ENCODE assay signal across 1 cellular context in genomic region chr6:111553580-111553979, GRCh38.
TF ChIP-seq lines count a peak whose summit lies in the region.

No MANE protein-coding gene starts in this region.

TF ChIP-seq in H1, 55 proteins besides CTCF, POLR2A, EP300 and RAD21:
- TF ChIP-seq SP4 (IDR thresholded peaks at IDR 0.05; ENCODE audit: low read length) = no peak
- no peak for TF ChIP-seq POLR2AphosphoS5 (IDR thresholded peaks at IDR 0.05; ENCODE audit: low read depth, low read length)
- TF ChIP-seq RBBP5 (IDR thresholded peaks at IDR 0.05; ENCODE audit: borderline replicate concordance, low read depth, low read length) = no peak
- TF ChIP-seq SAP30 (IDR thresholded peaks at IDR 0.05; ENCODE audit: insufficient read depth, insufficient replicate concordance, low read length) = no peak
- TF ChIP-seq BACH1 (IDR thresholded peaks at IDR 0.05; ENCODE audit: low read length) = no peak
- no peak for TF ChIP-seq ZNF274 (IDR thresholded peaks at IDR 0.05; ENCODE audit: borderline replicate concordance, extremely low read depth, low read length)
- TF ChIP-seq YY1 (IDR thresholded peaks at IDR 0.05; ENCODE audit: low read depth, low read length) = no peak
- TF ChIP-seq CHD1 (IDR thresholded peaks at IDR 0.05; ENCODE audit: low read depth, low read length) = no peak
- no peak for TF ChIP-seq CREB1 (IDR thresholded peaks at IDR 0.05)
- no peak for TF ChIP-seq BCL11A (IDR thresholded peaks at IDR 0.05; ENCODE audit: low read depth in 2 of 2, low read length in 2 of 2)
- TF ChIP-seq SIN3A (conservative IDR thresholded peaks at IDR 0.05 in 1 of 2, IDR thresholded peaks at IDR 0.05 in 1 of 2; ENCODE audit: low read depth in 1 of 2, low read length in 2 of 2) = no peak
- TF ChIP-seq, protein P1, sequence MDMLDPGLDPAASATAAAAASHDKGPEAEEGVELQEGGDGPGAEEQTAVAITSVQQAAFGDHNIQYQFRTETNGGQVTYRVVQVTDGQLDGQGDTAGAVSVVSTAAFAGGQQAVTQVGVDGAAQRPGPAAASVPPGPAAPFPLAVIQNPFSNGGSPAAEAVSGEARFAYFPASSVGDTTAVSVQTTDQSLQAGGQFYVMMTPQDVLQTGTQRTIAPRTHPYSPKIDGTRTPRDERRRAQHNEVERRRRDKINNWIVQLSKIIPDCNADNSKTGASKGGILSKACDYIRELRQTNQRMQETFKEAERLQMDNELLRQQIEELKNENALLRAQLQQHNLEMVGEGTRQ (IDR thresholded peaks at IDR 0.05; ENCODE audit: low read length) = no peak
- TF ChIP-seq CBX5 (IDR thresholded peaks at IDR 0.05; ENCODE audit: low read depth, low read length) = no peak
- no peak for TF ChIP-seq GTF2F1 (IDR thresholded peaks at IDR 0.05; ENCODE audit: borderline replicate concordance, low read depth, low read length)
- TF ChIP-seq MAX (IDR thresholded peaks at IDR 0.05) = no peak
- TF ChIP-seq JUN (IDR thresholded peaks at IDR 0.05; ENCODE audit: low read depth, low read length) = no peak
- no peak for TF ChIP-seq HDAC6 (IDR thresholded peaks at IDR 0.05; ENCODE audit: low read depth, low read length)
- no peak for TF ChIP-seq PHF8 (conservative IDR thresholded peaks at IDR 0.05; ENCODE audit: low read depth, low read length)
TF ChIP-seq in H1: peak in this region for 0.
